In the genomic region with DNA sequence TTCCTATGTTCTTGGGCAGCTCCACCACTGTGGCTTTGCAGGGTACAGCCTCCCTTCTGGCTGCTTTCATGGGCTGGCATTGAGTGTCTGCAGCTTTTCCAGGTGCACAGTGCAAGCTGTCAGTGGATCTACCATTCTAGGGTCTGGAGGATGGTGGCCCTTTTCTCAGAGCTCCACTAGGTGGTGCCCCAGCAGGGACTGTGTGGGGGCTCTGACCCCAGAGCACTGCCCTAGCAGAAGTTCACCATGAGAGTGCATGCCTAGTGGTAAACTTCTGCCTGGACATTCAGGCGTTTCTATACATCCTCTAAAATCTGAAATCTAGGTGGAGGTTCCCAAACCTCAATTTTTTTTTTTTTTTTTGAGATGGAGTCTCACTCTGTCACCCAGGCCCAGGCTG, we compare ENCODE assay signal across 11 cellular contexts. TPM values are rescaled to one million over a fixed set of nuclear protein-coding genes. Genes with fewer than 3 reads are reported as not detected.
"Had no signal": no experiment of that assay in that cellular context is flagged by ENCODE, and none has a peak within 500 bp of the region (broad histone marks: within the 10 kb centered on the region; RNA-seq: fewer than 3 reads in every experiment).

No MANE protein-coding gene starts in this region.

RNA-seq across cellular contexts. Expression of gene AKR1C4, which starts 13.6 kb away (rescaled TPM):
- total RNA-seq: activated CD8-positive, alpha-beta memory T cell treated with anti-CD3 and anti-CD28 coated beads, Interleukin-2, amount 10 ng/mL, durations not matched to agents 7 days and 5 days; left colon; natural killer cell; posterior vena cava; right atrium auricular region; subcutaneous adipose tissue; T-helper 1 cell treated with Interleukin-12 subunit alpha and Interleukin-12 subunit beta and Interleukin-4 antibody, amounts not matched to agents 30 ng/mL and 1 ng/mL, for 36 hours; tibial nerve had no signal
- polyA plus RNA-seq: esophagus had no signal

RNA-seq across cellular contexts. Expression of gene AKR1C8, which starts 25.3 kb away (rescaled TPM):
- total RNA-seq: left colon, mucosa of gallbladder, posterior vena cava, right atrium auricular region, tibial nerve had no signal
- polyA plus RNA-seq: esophagus, small intestine had no signal
